In the genomic region with DNA sequence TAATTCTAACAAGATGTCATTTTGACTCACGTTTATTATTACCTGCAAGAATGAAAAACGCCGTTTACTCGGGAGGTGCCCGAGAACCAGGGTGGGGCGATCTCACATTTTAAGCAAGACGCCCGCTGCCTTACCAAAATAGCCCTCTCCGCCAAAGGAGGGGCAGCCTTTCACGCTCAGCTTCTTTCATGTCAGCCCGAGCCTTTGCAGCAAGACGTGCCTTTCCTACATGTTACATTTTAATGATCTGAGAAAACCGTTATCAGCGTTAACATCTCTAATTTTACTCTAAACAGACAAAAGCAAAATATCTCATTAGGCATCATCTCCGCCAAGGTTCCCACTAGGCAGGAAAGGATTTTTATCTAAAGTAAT, we compare ENCODE assay signal across 8 cellular contexts. TPM values are rescaled to one million over a fixed set of nuclear protein-coding genes. Genes with fewer than 3 reads are reported as not detected.
DNase-seq lines count a peak whose midpoint lies in the region; ATAC-seq, FAIRE-seq and TF ChIP-seq lines count a peak whose summit lies in the region.

No MANE protein-coding gene starts in this region.

- no peaks in the 10 kb centered on the region for H3K27me3 ChIP-seq in right lobe of liver
- H3K27me3 ChIP-seq in thyroid gland: no peaks in the 10 kb centered on the region

- DNase-seq in A549 (ENCODE audit: low read depth in 1 of 2, low spot score in 1 of 2) (no peak), NCI-H446 (lab: John Stamatoyannopoulos, UW) (peak; percentile 10 to 15), right lobe of liver (no peak), thyroid gland (no peak), posterior vena cava (ENCODE audit: low spot score) (no peak), NCI-H2029 (lab: John Stamatoyannopoulos, UW) (no peak)

- CTCF ChIA-PET in A549 (lab: Yijun Ruan, JAX): no interaction called here

- intact Hi-C loops in right lobe of liver (cut with DNase I) (no loop called here), thyroid gland (cut with DNase I) (loop anchor here (5.0 to 10.0 kb wide), 4 partner anchors 80 to 310 kb away; no protein-coding TSS in a partner anchor), posterior vena cava (cut with DNase I) (loop anchor here (10.0 kb wide), 2 partner anchors 70 to 320 kb away; no protein-coding TSS in a partner anchor)

- no peaks in the 10 kb centered on the region for H3K27me3 Mint-ChIP-seq in activated naive CD8-positive, alpha-beta T cell

- H3K27ac ChIP-seq in A549 (no peak overlapping the region), right lobe of liver (peak overlapping the region; percentile 49 to 89 (median 78)), thyroid gland (no peak overlapping the region)

- POLR2A ChIA-PET in A549 (lab: Yijun Ruan, JAX): no interaction called here

- TF ChIP-seq CTCF in A549 (IDR thresholded peaks at IDR 0.05) (no peak), right lobe of liver (IDR thresholded peaks at IDR 0.05) (no peak), thyroid gland (IDR thresholded peaks at IDR 0.05) (no peak)

- TF ChIP-seq RAD21 in A549 (conservative IDR thresholded peaks at IDR 0.05 in 1 of 2, IDR thresholded peaks at IDR 0.05 in 1 of 2): no peak

- ATAC-seq in A549: no peak
- no peak for ATAC-seq in right lobe of liver
- ATAC-seq in GM21529 (IDR thresholded peaks at IDR 0.05; ENCODE audit: unreplicated experiment): no peak

- FAIRE-seq in A549 (lab: Jason Lieb, UNC): no peak

- TF ChIP-seq EP300 in A549 (IDR thresholded peaks at IDR 0.05): no peak

- H3K4me3 ChIP-seq in A549: peak overlapping the region; percentile 69; the same call in 2 of the 3 replicates
- peak overlapping the region; percentile 60 to 78 (median 72) for H3K4me3 ChIP-seq in right lobe of liver
- H3K4me3 ChIP-seq in thyroid gland (replicated peaks in 1 of 3): peak overlapping the region in 2 of 3 donors; percentile 76 to 87

- H3K4me1 ChIP-seq in A549 (peaks cover 6% of the 10 kb centered on the region; the same call in 1 of the 3 replicates), right lobe of liver (peaks cover 0 to 49% (median 18%) of the 10 kb centered on the region in 4 donors), thyroid gland (peaks cover 7% of the 10 kb centered on the region in 2 donors)

- H3K9me3 ChIP-seq in A549: no peaks in the 10 kb centered on the region
- H3K9me3 ChIP-seq in right lobe of liver: no peaks in the 10 kb centered on the region
- H3K9me3 ChIP-seq in thyroid gland: no peaks in the 10 kb centered on the region

- H3K4me2 ChIP-seq in A549: peak overlapping the region; percentile 99

- H3K9me3 Mint-ChIP-seq in activated naive CD8-positive, alpha-beta T cell (ENCODE audit: low read depth): no peaks in the 10 kb centered on the region

- no peaks in the 10 kb centered on the region for H3K36me3 ChIP-seq in right lobe of liver
- H3K36me3 ChIP-seq in thyroid gland: no peaks in the 10 kb centered on the region

- peaks cover 59% of the 10 kb centered on the region for H3K4me1 Mint-ChIP-seq in activated naive CD8-positive, alpha-beta T cell (ENCODE audit: low read depth)

- H3K36me3 Mint-ChIP-seq in activated naive CD8-positive, alpha-beta T cell: peaks cover 25% of the 10 kb centered on the region

- 86% methylated on average over 15 of the region's 15 CpGs for WGBS in A549 (ENCODE audit: missing lambda C conversion rate)
- 12% methylated on average over 15 of the region's 15 CpGs for WGBS in right lobe of liver (ENCODE audit: insufficient coverage, low coverage, low lambda C conversion rate, missing lambda C conversion rate)
- 54 to 58% methylated on average over 15 of the region's 15 CpGs for WGBS in thyroid gland, 2 donors

- peak overlapping the region; percentile 99 for H3K27ac Mint-ChIP-seq in activated naive CD8-positive, alpha-beta T cell

- peak overlapping the region; percentile 96 for H3K4me3 Mint-ChIP-seq in activated naive CD8-positive, alpha-beta T cell

- TF ChIP-seq POLR2A in A549 (IDR thresholded peaks at IDR 0.05; ENCODE audit: low read length) (no peak), right lobe of liver (IDR thresholded peaks at IDR 0.05) (no peak), thyroid gland (IDR thresholded peaks at IDR 0.05) (no peak)

TF ChIP-seq in A549, 52 proteins besides CTCF, POLR2A, EP300 and RAD21:
- no peak for TF ChIP-seq TFCP2L1 (CRISPR knock-in tag; IDR thresholded peaks at IDR 0.05)
- no peak for TF ChIP-seq FOXS1 (CRISPR knock-in tag; IDR thresholded peaks at IDR 0.05)
- TF ChIP-seq CBX2 (IDR thresholded peaks at IDR 0.05; ENCODE audit: borderline replicate concordance, low read depth): no peak
TF ChIP-seq in A549: peak in this region for 0.

RNA-seq across cellular contexts. Expression of gene BACH2, which starts 2.0 kb away (rescaled TPM):
- polyA plus RNA-seq in A549 (2011; rRNA removed) (0.33 and 0.36 TPM in 2 replicates), A549 (2017; fragmentation: RNase III; extraction: RNeasy Plus Mini Kit Qiagen cat#74134 plus additional on column Dnase treatment) (0.01 to 0.13 TPM (median 0.10 TPM) in 3 replicates)
- 0.03 and 0.18 TPM in 2 replicates for polyA plus RNA-seq in A549 (2012; cell fraction: cytosol; rRNA removed)
- 0.10 and 0.11 TPM in 2 replicates for polyA plus RNA-seq in A549 (2012; cell fraction: nucleus; rRNA removed)
- 0.04 and 0.24 TPM in 2 replicates for polyA minus RNA-seq in A549 (2011; rRNA and poly(A)+ RNA removed)
- total RNA-seq in right lobe of liver (10 to 100 TPM in 1 of 6 experiments, 1 to 10 TPM in 5; 2.6 to 12.6 (median 3.1) TPM), thyroid gland (1 to 10 TPM in 3 of 4 donors, under 1 TPM in 1; 0.98 to 6.6 (median 3.9) TPM), posterior vena cava (1 to 10 TPM; 3.9 to 4.5 TPM)

Comparison
In these comparisons a context has a peak if more than half of its experiments do, and no peak if none do; other contexts are left out.
1. DNase-seq: peak in NCI-H446 (2 of 2); none in A549 (0 of 2), right lobe of liver (0 of 3), thyroid gland (0 of 2), posterior vena cava (single experiment) and NCI-H2029 (single experiment).
2. H3K27ac ChIP-seq: peak in right lobe of liver (3 of 3); none in A549 (0 of 2) and thyroid gland (0 of 3).
3. intact Hi-C loops: an anchor here in thyroid gland (5.0 to 10.0 kb wide) and posterior vena cava (10.0 kb wide); none called in right lobe of liver.
4. Peak in every context shown above with its lines, with median percentiles within 50 percentile points of each other: H3K4me3 ChIP-seq.